ENCODE assay signal across 17 cellular contexts in the genomic region with DNA sequence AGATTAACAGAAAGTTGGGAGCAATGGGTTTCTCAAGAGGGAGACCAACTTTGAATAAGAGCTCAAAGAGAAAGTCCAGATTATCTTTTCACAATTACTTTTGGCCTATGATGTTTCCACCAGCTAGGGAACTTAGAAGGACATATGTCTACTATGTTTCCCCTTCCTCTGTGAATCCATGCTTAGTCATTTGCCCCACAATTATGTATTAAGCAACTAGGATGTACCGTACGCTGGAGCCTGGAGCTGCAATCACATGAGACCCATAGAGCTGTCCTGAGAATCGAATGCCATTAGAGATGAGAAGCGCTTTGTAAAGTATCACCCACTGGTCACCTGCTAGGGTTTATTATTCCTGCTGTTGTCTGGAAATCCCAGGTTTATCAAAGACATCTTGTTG.
"Had no signal": no experiment of that assay in that cellular context is flagged by ENCODE, and none has a peak within 500 bp of the region (broad histone marks: within the 10 kb centered on the region; RNA-seq: fewer than 3 reads in every experiment).

No MANE protein-coding gene starts in this region.

- H3K9me3 ChIP-seq: thyroid gland had no signal

- H3K4me1 ChIP-seq: thyroid gland had no signal

- H3K36me3 ChIP-seq: thyroid gland had no signal

- DNase-seq: activated T-cell treated with anti-CD3 and anti-CD28 coated beads, Interleukin-2, amount 50 U/mL, for 1 hour; amniotic stem cell; cerebellar nuclear complex; endodermal cell; foreskin melanocyte; glutamatergic neuron; hippocampal formation; left ventricle myocardium superior; midbrain; natural killer cell; retina; stimulated activated CD4-positive, alpha-beta T cell treated with anti-CD3 and anti-CD28 coated beads, Interleukin-4, amount 100 ng/mL, for 4 hours; stimulated activated naive CD8-positive, alpha-beta T cell treated with anti-CD3 and anti-CD28 coated beads, Interleukin-15, Interleukin-2, amounts not matched to agents 100 U/mL and 50 U/mL, for 24 hours; substantia nigra; T-helper 1 cell; thyroid gland had no signal

- H3K4me3 ChIP-seq: coronary artery, thyroid gland had no signal

- H3K27me3 ChIP-seq: thyroid gland had no signal

- H3K27ac ChIP-seq: coronary artery, thyroid gland had no signal
